In the genomic region with DNA sequence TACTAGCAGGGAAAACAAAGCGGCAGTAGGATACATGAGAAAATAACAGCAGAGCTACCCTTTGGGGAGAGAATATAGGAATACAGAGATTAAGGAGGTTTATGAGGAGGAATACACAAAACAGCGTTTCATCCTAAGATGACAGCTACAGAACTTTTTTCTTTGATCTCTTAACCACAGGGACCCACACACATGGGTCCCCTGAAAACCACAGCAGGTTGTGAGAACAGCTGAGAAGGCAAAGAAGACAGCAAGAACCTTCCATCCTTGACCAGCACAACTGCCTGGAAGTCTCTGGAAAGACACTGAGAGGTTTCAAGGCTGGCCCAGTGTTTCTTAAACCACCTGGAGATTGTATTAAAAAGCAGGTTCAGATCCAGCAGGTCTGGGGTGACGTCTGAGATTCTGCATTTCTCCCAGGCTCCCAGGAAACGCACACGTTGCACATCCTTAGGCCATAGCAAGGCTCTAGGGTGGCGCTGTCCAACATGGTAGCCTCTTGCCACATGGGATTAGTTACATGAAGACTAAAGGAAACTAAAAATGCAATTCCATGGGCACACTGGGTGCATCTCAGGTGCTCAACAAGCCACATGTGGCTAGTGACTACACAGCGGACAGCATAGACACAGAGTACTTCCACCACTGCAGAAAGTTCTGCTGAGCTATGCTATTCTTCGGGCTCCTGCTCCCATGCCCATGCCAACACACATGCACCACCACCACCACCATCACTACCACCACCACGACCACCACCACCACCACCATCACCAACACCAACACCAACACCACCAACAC, we compare ENCODE assay signal across 2 cellular contexts.
TF ChIP-seq lines count a peak whose summit lies in the region.

No MANE protein-coding gene starts in this region.

TF ChIP-seq in SK-N-SH, 30 proteins besides CTCF, POLR2A, EP300 and RAD21 (continued from another document):
- TF ChIP-seq, protein P1, sequence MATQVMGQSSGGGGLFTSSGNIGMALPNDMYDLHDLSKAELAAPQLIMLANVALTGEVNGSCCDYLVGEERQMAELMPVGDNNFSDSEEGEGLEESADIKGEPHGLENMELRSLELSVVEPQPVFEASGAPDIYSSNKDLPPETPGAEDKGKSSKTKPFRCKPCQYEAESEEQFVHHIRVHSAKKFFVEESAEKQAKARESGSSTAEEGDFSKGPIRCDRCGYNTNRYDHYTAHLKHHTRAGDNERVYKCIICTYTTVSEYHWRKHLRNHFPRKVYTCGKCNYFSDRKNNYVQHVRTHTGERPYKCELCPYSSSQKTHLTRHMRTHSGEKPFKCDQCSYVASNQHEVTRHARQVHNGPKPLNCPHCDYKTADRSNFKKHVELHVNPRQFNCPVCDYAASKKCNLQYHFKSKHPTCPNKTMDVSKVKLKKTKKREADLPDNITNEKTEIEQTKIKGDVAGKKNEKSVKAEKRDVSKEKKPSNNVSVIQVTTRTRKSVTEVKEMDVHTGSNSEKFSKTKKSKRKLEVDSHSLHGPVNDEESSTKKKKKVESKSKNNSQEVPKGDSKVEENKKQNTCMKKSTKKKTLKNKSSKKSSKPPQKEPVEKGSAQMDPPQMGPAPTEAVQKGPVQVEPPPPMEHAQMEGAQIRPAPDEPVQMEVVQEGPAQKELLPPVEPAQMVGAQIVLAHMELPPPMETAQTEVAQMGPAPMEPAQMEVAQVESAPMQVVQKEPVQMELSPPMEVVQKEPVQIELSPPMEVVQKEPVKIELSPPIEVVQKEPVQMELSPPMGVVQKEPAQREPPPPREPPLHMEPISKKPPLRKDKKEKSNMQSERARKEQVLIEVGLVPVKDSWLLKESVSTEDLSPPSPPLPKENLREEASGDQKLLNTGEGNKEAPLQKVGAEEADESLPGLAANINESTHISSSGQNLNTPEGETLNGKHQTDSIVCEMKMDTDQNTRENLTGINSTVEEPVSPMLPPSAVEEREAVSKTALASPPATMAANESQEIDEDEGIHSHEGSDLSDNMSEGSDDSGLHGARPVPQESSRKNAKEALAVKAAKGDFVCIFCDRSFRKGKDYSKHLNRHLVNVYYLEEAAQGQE (IDR thresholded peaks at IDR 0.05; ENCODE audit: low read depth, low read length): peak; percentile 77; the same call in 1 of the 2 replicates
TF ChIP-seq in SK-N-SH: peak in this region for 1.

TF ChIP-seq in SK-N-SH treated with all-trans-retinoic acid at 6 μM for 48 hours, 23 proteins besides CTCF, POLR2A, EP300 and RAD21 (continued from another document):
- TF ChIP-seq CREB5 (CRISPR knock-in tag; IDR thresholded peaks at IDR 0.05; ENCODE audit: low read depth) (no peak), ISL1 (CRISPR knock-in tag; IDR thresholded peaks at IDR 0.05) (no peak), ARNTL (CRISPR knock-in tag; IDR thresholded peaks at IDR 0.05; ENCODE audit: borderline replicate concordance, low read depth) (no peak), ZNF70 (CRISPR knock-in tag; IDR thresholded peaks at IDR 0.05) (no peak), BACH2 (CRISPR knock-in tag; IDR thresholded peaks at IDR 0.05; ENCODE audit: borderline replicate concordance) (no peak), ZNF8 (CRISPR knock-in tag; IDR thresholded peaks at IDR 0.05) (no peak), GLIS3 (CRISPR knock-in tag; IDR thresholded peaks at IDR 0.05) (no peak), CSRNP3 (CRISPR knock-in tag; IDR thresholded peaks at IDR 0.05) (no peak), SNAI2 (CRISPR knock-in tag; IDR thresholded peaks at IDR 0.05) (no peak), ESRRG (CRISPR knock-in tag; IDR thresholded peaks at IDR 0.05) (no peak), RARB (CRISPR knock-in tag; IDR thresholded peaks at IDR 0.05) (no peak)
- TF ChIP-seq, protein P2, sequence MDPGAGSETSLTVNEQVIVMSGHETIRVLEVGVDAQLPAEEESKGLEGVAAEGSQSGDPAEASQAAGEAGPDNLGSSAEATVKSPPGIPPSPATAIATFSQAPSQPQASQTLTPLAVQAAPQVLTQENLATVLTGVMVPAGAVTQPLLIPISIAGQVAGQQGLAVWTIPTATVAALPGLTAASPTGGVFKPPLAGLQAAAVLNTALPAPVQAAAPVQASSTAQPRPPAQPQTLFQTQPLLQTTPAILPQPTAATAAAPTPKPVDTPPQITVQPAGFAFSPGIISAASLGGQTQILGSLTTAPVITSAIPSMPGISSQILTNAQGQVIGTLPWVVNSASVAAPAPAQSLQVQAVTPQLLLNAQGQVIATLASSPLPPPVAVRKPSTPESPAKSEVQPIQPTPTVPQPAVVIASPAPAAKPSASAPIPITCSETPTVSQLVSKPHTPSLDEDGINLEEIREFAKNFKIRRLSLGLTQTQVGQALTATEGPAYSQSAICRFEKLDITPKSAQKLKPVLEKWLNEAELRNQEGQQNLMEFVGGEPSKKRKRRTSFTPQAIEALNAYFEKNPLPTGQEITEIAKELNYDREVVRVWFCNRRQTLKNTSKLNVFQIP (CRISPR knock-in tag; IDR thresholded peaks at IDR 0.05; ENCODE audit: borderline replicate concordance, low read depth): no peak
